In genomic region chr4:77852892-77853495, GRCh38 we compare ENCODE assay signal across 1 cellular context.
TF ChIP-seq lines count a peak whose summit lies in the region.

No MANE protein-coding gene starts in this region.

TF ChIP-seq in HepG2, 621 proteins besides CTCF, POLR2A, EP300 and RAD21 (continued from another document):
- TF ChIP-seq ZUFSP (CRISPR knock-in tag; IDR thresholded peaks at IDR 0.05; ENCODE audit: borderline replicate concordance) (no peak), SAP130 (CRISPR knock-in tag; IDR thresholded peaks at IDR 0.05; ENCODE audit: low read depth) (no peak), MAFF (IDR thresholded peaks at IDR 0.05; ENCODE audit: low read depth, low read length) (no peak), LRRFIP1 (CRISPR knock-in tag; conservative IDR thresholded peaks at IDR 0.05) (no peak), TBL1XR1 (IDR thresholded peaks at IDR 0.05; ENCODE audit: borderline replicate concordance, low read length, partially characterized antibody) (no peak), PHF8 (CRISPR knock-in tag; IDR thresholded peaks at IDR 0.05) (no peak), MAFG (CRISPR knock-in tag; IDR thresholded peaks at IDR 0.05) (no peak), BCLAF1 (IDR thresholded peaks at IDR 0.05) (no peak), NR2F6 (IDR thresholded peaks at IDR 0.05) (no peak), NR2F6 (CRISPR knock-in tag; IDR thresholded peaks at IDR 0.05) (no peak), ZSCAN20 (CRISPR knock-in tag; IDR thresholded peaks at IDR 0.05; ENCODE audit: borderline replicate concordance) (no peak)
